In the genomic region with DNA sequence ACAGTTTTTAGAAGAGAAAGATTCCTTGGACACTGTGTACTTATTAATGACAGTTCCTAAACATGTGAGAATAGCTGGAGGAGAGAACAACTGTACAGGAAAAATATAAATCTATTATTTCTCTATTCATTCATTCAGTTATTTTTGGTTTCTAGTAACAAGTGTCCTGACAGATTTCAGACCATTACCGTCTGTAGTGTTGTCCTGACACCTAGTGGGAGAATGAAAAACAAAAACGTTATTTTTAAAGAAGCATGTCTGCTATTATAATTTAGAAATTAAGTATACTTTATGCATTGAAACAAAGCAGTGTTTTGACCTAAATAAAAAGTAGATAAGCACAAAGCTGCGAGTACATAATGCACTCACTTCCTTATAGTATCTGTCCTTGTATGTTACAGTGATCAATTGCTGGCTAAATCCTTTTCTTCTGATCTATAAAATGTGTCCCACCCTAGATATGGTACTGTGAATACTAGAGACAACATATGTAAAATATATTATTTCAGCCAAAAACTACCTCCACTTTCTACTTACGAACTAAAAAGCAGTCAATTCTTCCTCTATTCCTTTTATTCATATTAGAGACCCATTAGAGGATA, we compare ENCODE assay signal across 8 cellular contexts.
DNase-seq lines count a peak whose midpoint lies in the region; TF ChIP-seq lines count a peak whose summit lies in the region.

No MANE protein-coding gene starts in this region.

- DNase-seq in SIG-M5 treated with dmso at 0.1 percent for 504 hours (lab: John Stamatoyannopoulos, UW; ENCODE audit: unreplicated experiment) (peak; percentile 36), SIG-M5 (lab: John Stamatoyannopoulos, UW) (no peak), LHCN-M2 (ENCODE audit: low read depth) (peak; percentile 51), SKM-1 (lab: John Stamatoyannopoulos, UW; ENCODE audit: unreplicated experiment) (peak; percentile 7), foreskin fibroblast (peak; percentile 22 to 66), renal cortical epithelial cell (ENCODE audit: low read depth) (peak; percentile 58), C1 segment of cervical spinal cord (lab: John Stamatoyannopoulos, UW) (no peak)
- no peak for DNase-seq in activated CD4-positive, alpha-beta T cell treated with anti-CD3 and anti-CD28 coated beads, Interleukin-2, amount 50 U/mL, for 1 hour

- H3K4me3 ChIP-seq in foreskin fibroblast (ENCODE audit: low read depth in 1 of 2, low read length in 2 of 2): no peak overlapping the region

- peak; percentile 45 for TF ChIP-seq CTCF in foreskin fibroblast (IDR thresholded peaks at IDR 0.05; ENCODE audit: low read depth, low read length)

Comparison
In these comparisons a context has a peak if more than half of its experiments do, and no peak if none do; other contexts are left out.
1. DNase-seq: peak in SIG-M5 treated with dmso at 0.1 percent for 504 hours (single experiment), LHCN-M2 (single experiment), SKM-1 (single experiment), foreskin fibroblast (2 of 2) and renal cortical epithelial cell (single experiment); none in SIG-M5 (single experiment), C1 segment of cervical spinal cord (0 of 14) and activated CD4-positive, alpha-beta T cell treated with anti-CD3 and anti-CD28 coated beads, Interleukin-2, amount 50 U/mL, for 1 hour (single experiment).